ENCODE assay signal across 28 cellular contexts in the genomic region with DNA sequence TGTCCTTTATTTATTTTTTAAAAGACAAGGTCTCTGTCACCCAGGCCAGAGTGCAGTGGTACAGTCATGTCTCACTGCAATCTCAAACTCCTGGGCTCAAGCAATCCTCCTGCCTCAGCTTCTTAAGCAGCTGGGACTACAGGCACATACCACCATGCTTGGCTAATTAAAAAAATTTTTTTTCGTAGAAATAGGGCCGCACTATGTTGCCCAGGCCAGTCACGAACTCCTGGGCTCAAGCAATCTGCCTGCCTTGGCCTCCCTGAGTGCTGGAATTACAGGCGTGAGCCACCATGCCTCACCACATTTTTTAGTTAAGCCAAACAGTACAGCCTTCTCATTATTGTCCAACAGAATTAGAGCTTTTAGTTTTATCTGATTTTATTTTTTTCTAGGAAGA. TPM values are rescaled to one million over a fixed set of nuclear protein-coding genes. Genes with fewer than 3 reads are reported as not detected.
"Had no signal": no experiment of that assay in that cellular context is flagged by ENCODE, and none has a peak within 500 bp of the region (broad histone marks: within the 10 kb centered on the region; RNA-seq: fewer than 3 reads in every experiment).

No MANE protein-coding gene starts in this region.

- H3K4me3 Mint-ChIP-seq: activated B cell treated with CpG ODN at 0.5 μM for 24 hours; activated CD4-positive, alpha-beta memory T cell treated with anti-CD3 and anti-CD28 coated beads, Interleukin-2, amount 10 ng/mL, durations not matched to agents 7 days and 5 days; activated CD4-positive, alpha-beta T cell treated with anti-CD3 and anti-CD28 coated beads for 36 hours; activated naive CD4-positive, alpha-beta T cell treated with anti-CD3 and anti-CD28 coated beads, Interleukin-2, amount 10 ng/mL, durations not matched to agents 7 days and 5 days; effector memory CD8-positive, alpha-beta T cell; immature natural killer cell; neural crest cell; T-cell had no signal

- H3K4me2 ChIP-seq: hepatocyte had no signal

- H3K27ac ChIP-seq: ascending aorta, hepatocyte, lower lobe of right lung, sigmoid colon, testis, upper lobe of left lung had no signal

- H3K27me3 Mint-ChIP-seq: activated B cell treated with CpG ODN at 0.5 μM for 24 hours; activated CD4-positive, alpha-beta memory T cell treated with anti-CD3 and anti-CD28 coated beads, Interleukin-2, amount 10 ng/mL, durations not matched to agents 7 days and 5 days; activated CD4-positive, alpha-beta T cell treated with anti-CD3 and anti-CD28 coated beads for 36 hours; activated naive CD4-positive, alpha-beta T cell treated with anti-CD3 and anti-CD28 coated beads, Interleukin-2, amount 10 ng/mL, durations not matched to agents 7 days and 5 days; effector memory CD8-positive, alpha-beta T cell; naive thymus-derived CD4-positive, alpha-beta T cell; T-cell had no signal

- H3K9me3 ChIP-seq: ascending aorta, lower lobe of right lung, sigmoid colon, testis, upper lobe of left lung had no signal

- H3K27me3 ChIP-seq: ascending aorta, hepatocyte, sigmoid colon, testis, upper lobe of left lung had no signal

- H3K4me1 ChIP-seq: ascending aorta, lower lobe of right lung had no signal

- H3K4me3 ChIP-seq: ascending aorta, hepatocyte, lower lobe of right lung, sigmoid colon, testis, upper lobe of left lung had no signal

- H3K36me3 ChIP-seq: ascending aorta, lower lobe of right lung, sigmoid colon had no signal

- H3K9me3 Mint-ChIP-seq: activated B cell treated with CpG ODN at 0.5 μM for 24 hours; activated CD4-positive, alpha-beta memory T cell treated with anti-CD3 and anti-CD28 coated beads, Interleukin-2, amount 10 ng/mL, durations not matched to agents 7 days and 5 days; activated naive CD4-positive, alpha-beta T cell treated with anti-CD3 and anti-CD28 coated beads, Interleukin-2, amount 10 ng/mL, durations not matched to agents 7 days and 5 days; effector memory CD8-positive, alpha-beta T cell; immature natural killer cell; naive thymus-derived CD4-positive, alpha-beta T cell; neural crest cell; T-cell had no signal

- ATAC-seq: effector memory CD8-positive, alpha-beta T cell; esophagus mucosa; lower lobe of right lung; naive thymus-derived CD4-positive, alpha-beta T cell had no signal

- DNase-seq: activated B cell treated with CpG ODN at 0.5 μM for 24 hours; activated CD4-positive, alpha-beta memory T cell treated with anti-CD3 and anti-CD28 coated beads, Interleukin-2, amount 10 ng/mL, durations not matched to agents 7 days and 5 days; activated CD4-positive, alpha-beta T cell treated with anti-CD3 and anti-CD28 coated beads for 36 hours; activated effector memory CD4-positive, alpha-beta T cell treated with Interleukin-2 at 50 U/mL for 16 hours; activated naive CD4-positive, alpha-beta T cell treated with anti-CD3 and anti-CD28 coated beads, Interleukin-2, amount 10 ng/mL, durations not matched to agents 7 days and 5 days; activated T-cell treated with anti-CD3 and anti-CD28 coated beads, Interleukin-2, amount 50 U/mL, for 1 hour; central memory CD4-positive, alpha-beta T cell; effector memory CD8-positive, alpha-beta T cell; foreskin melanocyte; glutamatergic neuron; immature natural killer cell; lower lobe of right lung; naive thymus-derived CD4-positive, alpha-beta T cell; occipital lobe; posterior cingulate gyrus; sigmoid colon; stimulated activated CD4-positive, alpha-beta T cell treated with anti-CD3 and anti-CD28 coated beads, Interleukin-2, amount 100 ng/mL, for 48 hours; stimulated activated CD8-positive, alpha-beta memory T cell treated with anti-CD3 and anti-CD28 coated beads, Interleukin-4, amount 100 ng/mL, for 48 hours; stimulated activated naive CD4-positive, alpha-beta T cell; T-cell; upper lobe of left lung had no signal

- H3K27ac Mint-ChIP-seq: activated B cell treated with CpG ODN at 0.5 μM for 24 hours; effector memory CD8-positive, alpha-beta T cell; immature natural killer cell had no signal

RNA-seq across cellular contexts. Expression of a gene that starts 47.8 kb away (rescaled TPM):
- total RNA-seq: activated B cell treated with CpG ODN at 0.5 μM for 24 hours; activated CD4-positive, alpha-beta memory T cell treated with anti-CD3 and anti-CD28 coated beads, Interleukin-2, amount 10 ng/mL, durations not matched to agents 7 days and 5 days; ascending aorta; endothelial cell of umbilical vein; lower lobe of right lung; mesenteric fat pad; naive thymus-derived CD4-positive, alpha-beta T cell had no signal
- polyA plus RNA-seq: endothelial cell of umbilical vein; hepatocyte; naive thymus-derived CD4-positive, alpha-beta T cell had no signal
